11 cellular contexts compared by ENCODE assay signal in the genomic region with DNA sequence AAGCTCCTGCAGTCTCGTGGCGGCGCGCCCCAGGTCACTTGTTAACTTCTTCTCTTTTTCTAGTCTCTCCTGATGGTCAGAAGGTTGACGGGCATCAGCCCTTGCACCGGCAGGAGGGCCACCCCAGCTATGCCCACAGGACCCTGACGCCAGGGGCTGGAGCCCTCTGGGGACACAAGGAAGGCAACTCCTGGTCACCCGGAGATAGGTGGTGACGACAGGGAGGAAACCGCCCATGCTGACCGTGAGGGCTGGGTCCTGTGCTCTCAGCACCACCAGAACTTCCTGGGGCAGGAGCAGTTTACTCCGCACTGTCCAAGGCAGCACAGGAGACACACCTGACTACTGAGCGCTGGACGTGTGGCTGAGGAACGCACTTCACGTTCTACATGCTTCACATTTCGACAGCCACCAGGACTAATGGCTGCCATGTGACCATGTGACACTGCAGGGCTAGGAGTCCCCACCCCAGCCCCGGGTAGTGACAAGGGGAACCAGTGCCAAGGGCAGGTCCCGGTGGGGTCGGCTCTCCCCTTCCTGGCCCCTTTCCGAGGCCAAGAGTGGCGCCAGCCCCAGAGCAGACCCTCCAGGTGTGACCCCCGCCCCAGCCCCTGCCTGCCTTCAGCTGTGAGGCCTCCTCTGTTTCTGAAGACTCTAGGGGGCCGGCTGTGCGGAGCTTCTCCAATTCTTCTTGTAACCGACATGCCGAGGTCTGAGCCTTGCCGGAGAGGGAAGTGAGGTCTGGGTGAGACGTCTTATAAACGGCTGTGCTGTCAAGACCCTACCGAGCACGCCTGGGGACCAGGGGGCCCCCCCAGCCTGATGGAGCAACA. TPM values are rescaled to one million over a fixed set of nuclear protein-coding genes. Genes with fewer than 3 reads are reported as not detected.
DNase-seq lines count a peak whose midpoint lies in the region; ATAC-seq, FAIRE-seq and TF ChIP-seq lines count a peak whose summit lies in the region.
"Had no signal": no experiment of that assay in that cellular context is flagged by ENCODE, and none has a peak within 500 bp of the region (broad histone marks: within the 10 kb centered on the region; RNA-seq: fewer than 3 reads in every experiment).

No MANE protein-coding gene starts in this region.

- WGBS in A549 (ENCODE audit: missing lambda C conversion rate), result 81% methylated on average over 32 of the region's 32 CpGs

- H3K4me2 ChIP-seq in A549, result no peak overlapping the region

- TF ChIP-seq EP300 in A549 (IDR thresholded peaks at IDR 0.05), result no peak

- POLR2A ChIA-PET in A549 (lab: Yijun Ruan, JAX), result interaction anchor here (1.1 kb wide), 1 partner anchor 45 kb away, joined by 5 read pairs; a partner anchor contains a TSS

- no peaks in the 10 kb centered on the region for H3K9me3 ChIP-seq in A549

- FAIRE-seq in A549 (lab: Jason Lieb, UNC) (no peak), frontal cortex (lab: Jason Lieb, UNC) (no peak)

- no peak for TF ChIP-seq POLR2A in A549 (IDR thresholded peaks at IDR 0.05; ENCODE audit: low read length)

- CTCF ChIA-PET in A549 (lab: Yijun Ruan, JAX), result interaction anchor here (0.6 to 20.6 kb wide), 15 partner anchors 10 to 381 kb away, joined by 3 to 501 read pairs (median 18); a partner anchor contains a TSS

- H3K4me1 Mint-ChIP-seq in nephron progenitor cell, result peaks cover 11% of the 10 kb centered on the region

- H3K27ac ChIP-seq in A549 (peak overlapping the region in 1 of 2 experiments; percentile 46; a peak in 1 of 6 replicates), HL-60 (replicated peaks) (peak overlapping the region; percentile 94)

- no peaks in the 10 kb centered on the region for H3K27me3 ChIP-seq in HL-60 (ENCODE audit: insufficient read depth, poor library complexity, severe bottlenecking)

- TF ChIP-seq CTCF in A549 (IDR thresholded peaks at IDR 0.05) (no peak), HL-60 (IDR thresholded peaks at IDR 0.05; ENCODE audit: insufficient read depth, low read length) (no peak), nephron progenitor cell (IDR thresholded peaks at IDR 0.05) (no peak)

- peak overlapping the region; percentile 84 for H3K27ac Mint-ChIP-seq in nephron progenitor cell

- H3K4me1 ChIP-seq in A549, result peaks cover 14% of the 10 kb centered on the region; the same call in 2 of the 3 replicates

- DNase-seq in A549 (ENCODE audit: low read depth in 1 of 2, low spot score in 1 of 2) (no peak), HL-60 (ENCODE audit: low read depth in 1 of 2, low spot score in 1 of 2) (peak; percentile 45 to 90), frontal cortex (ENCODE audit: low spot score in 2 of 2) (peak; percentile 2 to 6), nephron progenitor cell (no peak), GF-D8 (lab: John Stamatoyannopoulos, UW) (no peak), COLO668 (lab: John Stamatoyannopoulos, UW; ENCODE audit: unreplicated experiment) (no peak), NCI-H2107 (lab: John Stamatoyannopoulos, UW) (no peak)
- DNase-seq: activated CD4-positive, CD25-positive, alpha-beta regulatory T cell; KBM-7; NK-92 treated with Interleukin-12 subunit alpha and Interleukin-12 subunit beta, amount 100 ng/mL, for 24 hours had no signal

- ATAC-seq in A549 (no peak), HG02970 (IDR thresholded peaks at IDR 0.05; ENCODE audit: low FRiP score, unreplicated experiment) (no peak)

- no peak overlapping the region for H3K4me3 Mint-ChIP-seq in nephron progenitor cell

- no peak for TF ChIP-seq RAD21 in A549 (conservative IDR thresholded peaks at IDR 0.05 in 1 of 2, IDR thresholded peaks at IDR 0.05 in 1 of 2)

- H3K36me3 Mint-ChIP-seq in nephron progenitor cell (ENCODE audit: low read depth), result peaks cover 5% of the 10 kb centered on the region

- H3K27me3 Mint-ChIP-seq in nephron progenitor cell (ENCODE audit: low read depth, poor library complexity), result no peaks in the 10 kb centered on the region

- H3K4me3 ChIP-seq in A549 (no peak overlapping the region), HL-60 (replicated peaks; ENCODE audit: insufficient read depth, low read length) (no peak overlapping the region)

- no peaks in the 10 kb centered on the region for H3K9me3 Mint-ChIP-seq in nephron progenitor cell

TF ChIP-seq in A549, 52 proteins besides CTCF, POLR2A, EP300 and RAD21:
- TF ChIP-seq NPAS2 (CRISPR knock-in tag; IDR thresholded peaks at IDR 0.05; ENCODE audit: borderline replicate concordance) (no peak), SMC3 (IDR thresholded peaks at IDR 0.05) (no peak), RFX5 (IDR thresholded peaks at IDR 0.05) (no peak)
- TF ChIP-seq, protein P1, sequence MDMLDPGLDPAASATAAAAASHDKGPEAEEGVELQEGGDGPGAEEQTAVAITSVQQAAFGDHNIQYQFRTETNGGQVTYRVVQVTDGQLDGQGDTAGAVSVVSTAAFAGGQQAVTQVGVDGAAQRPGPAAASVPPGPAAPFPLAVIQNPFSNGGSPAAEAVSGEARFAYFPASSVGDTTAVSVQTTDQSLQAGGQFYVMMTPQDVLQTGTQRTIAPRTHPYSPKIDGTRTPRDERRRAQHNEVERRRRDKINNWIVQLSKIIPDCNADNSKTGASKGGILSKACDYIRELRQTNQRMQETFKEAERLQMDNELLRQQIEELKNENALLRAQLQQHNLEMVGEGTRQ (IDR thresholded peaks at IDR 0.05), result 0 out of 2 replicates have a peak, but pooled peaks have one; percentile 15
TF ChIP-seq in A549: peak in this region for 1.

RNA-seq across cellular contexts. Expression of a gene that starts 45.2 kb away (rescaled TPM):
- polyA plus RNA-seq in A549 (2011; rRNA removed), result 425 and 544 TPM in 2 replicates
- polyA plus RNA-seq in A549 (2012; cell fraction: cytosol; rRNA removed), result 291 and 367 TPM in 2 replicates
- polyA plus RNA-seq in A549 (2012; cell fraction: nucleus; rRNA removed), result 69.9 and 92.9 TPM in 2 replicates
- 1,014 to 1,239 TPM (median 1,131 TPM) in 3 replicates for polyA plus RNA-seq in A549 (2017; fragmentation: RNase III; extraction: RNeasy Plus Mini Kit Qiagen cat#74134 plus additional on column Dnase treatment)
- polyA minus RNA-seq in A549 (2011; rRNA and poly(A)+ RNA removed), result 40.0 and 44.5 TPM in 2 replicates
- total RNA-seq in frontal cortex, result 258 TPM

Comparison
In these comparisons a context has a peak if more than half of its experiments do, and no peak if none do; other contexts are left out.
1. DNase-seq: peak in HL-60 (2 of 2) and frontal cortex (2 of 2); none in A549 (0 of 2), nephron progenitor cell (single experiment), GF-D8 (single experiment), COLO668 (single experiment) and NCI-H2107 (single experiment).